ENCODE assay signal across 11 cellular contexts in genomic region chr11:77127674-77127968, GRCh38. TPM values are rescaled to one million over a fixed set of nuclear protein-coding genes. Genes with fewer than 3 reads are reported as not detected.
DNase-seq lines count a peak whose midpoint lies in the region; ATAC-seq, FAIRE-seq and TF ChIP-seq lines count a peak whose summit lies in the region.
"Had no signal": no experiment of that assay in that cellular context is flagged by ENCODE, and none has a peak within 500 bp of the region (broad histone marks: within the 10 kb centered on the region; RNA-seq: fewer than 3 reads in every experiment).

No MANE protein-coding gene starts in this region.

- H3K4me3 ChIP-seq in A549 (peak overlapping the region; percentile 37; the same call in 2 of the 3 replicates), colonic mucosa (peak overlapping the region; percentile 31), muscle layer of colon (ENCODE audit: low read depth in 1 of 2, low read length in 2 of 2) (peak overlapping the region; percentile 54 to 61)

- CTCF ChIA-PET in A549 (lab: Yijun Ruan, JAX) = interaction anchor here (0.7 to 8.3 kb wide), 63 partner anchors 9 to 497 kb away, joined by 3 to 161 read pairs (median 5); partner anchors contain the start of gene CAPN5

- H3K36me3 ChIP-seq in colonic mucosa (no peaks in the 10 kb centered on the region), muscle layer of colon (ENCODE audit: insufficient read depth, low read length) (peaks cover 5% of the 10 kb centered on the region)
- H3K36me3 ChIP-seq: thyroid gland had no signal

- TF ChIP-seq EP300 in A549 (IDR thresholded peaks at IDR 0.05) = no peak

- POLR2A ChIA-PET in A549 (lab: Yijun Ruan, JAX) = interaction anchor here (0.8 kb wide), 1 partner anchor 492 kb away, joined by 3 read pairs; no protein-coding TSS in a partner anchor

- no peak overlapping the region for H3K9ac ChIP-seq in colonic mucosa (ENCODE audit: low read depth in 2 of 2, low read length in 2 of 2)
- H3K9ac ChIP-seq in muscle layer of colon (ENCODE audit: low read length) = no peak overlapping the region

- H3K27ac ChIP-seq in A549 = peak overlapping the region in 1 of 2 experiments; percentile 61; a peak in 3 of 6 replicates
- H3K27ac ChIP-seq in colonic mucosa = no peak overlapping the region
- no peak overlapping the region for H3K27ac ChIP-seq in muscle layer of colon (ENCODE audit: low read depth, low read length)
- H3K27ac ChIP-seq: thyroid gland had no signal

- TF ChIP-seq RAD21 in A549 (conservative IDR thresholded peaks at IDR 0.05 in 1 of 2, IDR thresholded peaks at IDR 0.05 in 1 of 2) = no peak

- H3K9me3 ChIP-seq in A549 = no peaks in the 10 kb centered on the region
- no peaks in the 10 kb centered on the region for H3K9me3 ChIP-seq in colonic mucosa
- H3K9me3 ChIP-seq in muscle layer of colon (ENCODE audit: low read length) = no peaks in the 10 kb centered on the region
- H3K9me3 ChIP-seq: thyroid gland had no signal

- H3K4me1 ChIP-seq in A549 (no peaks in the 10 kb centered on the region), colonic mucosa (peaks cover 8% of the 10 kb centered on the region), muscle layer of colon (ENCODE audit: insufficient read depth, low read length) (peaks cover 22% of the 10 kb centered on the region)

- DNase-seq in A549 (ENCODE audit: low read depth in 1 of 2, low spot score in 1 of 2) (no peak), colonic mucosa (no peak), DMS 273 (lab: John Stamatoyannopoulos, UW; ENCODE audit: unreplicated experiment) (no peak), NCI-H69 (lab: John Stamatoyannopoulos, UW) (no peak)
- no peak for DNase-seq in activated effector memory CD4-positive, alpha-beta T cell treated with anti-CD3 and anti-CD28 coated beads, Interleukin-2, amount 50 U/mL, for 16 hours
- DNase-seq in stimulated activated CD4-positive, alpha-beta T cell treated with anti-CD3 and anti-CD28 coated beads, Interleukin-2, amount 100 ng/mL, for 24 hours = no peak

- TF ChIP-seq CTCF in A549 (IDR thresholded peaks at IDR 0.05) (no peak), colonic mucosa (IDR thresholded peaks at IDR 0.05) (no peak)

- WGBS in A549 (ENCODE audit: missing lambda C conversion rate) = 34% methylated on average over 6 of the region's 6 CpGs

- TF ChIP-seq POLR2A in A549 (IDR thresholded peaks at IDR 0.05; ENCODE audit: low read length) = no peak

- H3K27me3 ChIP-seq in colonic mucosa (no peaks in the 10 kb centered on the region), muscle layer of colon (ENCODE audit: control insufficient read depth in 1 of 2, insufficient read depth in 2 of 2, low read length in 2 of 2) (peaks cover 0 to 14% of the 10 kb centered on the region in 2 donors)
- H3K27me3 ChIP-seq: thyroid gland had no signal

- intact Hi-C loops in colonic mucosa (cut with DNase I) = loop anchor here (2.0 to 5.0 kb wide), 2 partner anchors 61 to 425 kb away; no protein-coding TSS in a partner anchor

- H3K4me2 ChIP-seq in A549 = peak overlapping the region; percentile 77

- peak in 1 of 2 experiments; percentile 15; a peak in 3 of 6 replicates for ATAC-seq in A549
- ATAC-seq in HG02642 (IDR thresholded peaks at IDR 0.05; ENCODE audit: poor library complexity, unreplicated experiment) = peak; percentile 13

- FAIRE-seq in A549 (lab: Jason Lieb, UNC) = no peak
- FAIRE-seq: islet of Langerhans had no signal

TF ChIP-seq in A549, 52 proteins besides CTCF, POLR2A, EP300 and RAD21:
- no peak for TF ChIP-seq USF2 (IDR thresholded peaks at IDR 0.05)
- TF ChIP-seq POLR2AphosphoS2 (conservative IDR thresholded peaks at IDR 0.05; ENCODE audit: low read length) = no peak
- no peak for TF ChIP-seq FOSL2 (IDR thresholded peaks at IDR 0.05)
- TF ChIP-seq FOSL2 (CRISPR knock-in tag; IDR thresholded peaks at IDR 0.05) = no peak
- no peak for TF ChIP-seq ZFP36 (IDR thresholded peaks at IDR 0.05; ENCODE audit: borderline replicate concordance, partially characterized antibody)
- no peak for TF ChIP-seq BHLHE40 (IDR thresholded peaks at IDR 0.05; ENCODE audit: low read depth, low read length)
- TF ChIP-seq MAZ (IDR thresholded peaks at IDR 0.05; ENCODE audit: borderline replicate concordance, low read depth, low read length) = no peak
TF ChIP-seq in A549: peak in this region for 0.

RNA-seq across cellular contexts. Expression of gene MYO7A, which starts 0.4 kb away (rescaled TPM):
- polyA plus RNA-seq in A549 (2011; rRNA removed) (1.7 and 2.6 TPM in 2 replicates), A549 (2017; fragmentation: RNase III; extraction: RNeasy Plus Mini Kit Qiagen cat#74134 plus additional on column Dnase treatment) (1.4 to 2.7 TPM (median 2.1 TPM) in 3 replicates)
- polyA plus RNA-seq in A549 (2012; cell fraction: cytosol; rRNA removed) = 1.1 and 1.4 TPM in 2 replicates
- 7.6 and 7.8 TPM in 2 replicates for polyA plus RNA-seq in A549 (2012; cell fraction: nucleus; rRNA removed)
- polyA minus RNA-seq in A549 (2011; rRNA and poly(A)+ RNA removed) = 2.3 and 3.0 TPM in 2 replicates
- 1 to 10 TPM; 3.8 to 4.1 TPM for total RNA-seq in colonic mucosa

RNA-seq across cellular contexts. Expression of gene OMP, which starts 25.0 kb away (rescaled TPM):
- polyA plus RNA-seq in A549 (2011; rRNA removed) = 0.34 TPM in 1 of 2 replicates, not detected in the other
- polyA plus RNA-seq in A549 (2012; cell fraction: cytosol; rRNA removed) = not detected in 2 replicates
- polyA plus RNA-seq in A549 (2012; cell fraction: nucleus; rRNA removed) = 1.7 TPM in 1 of 2 replicates, not detected in the other
- polyA plus RNA-seq in A549 (2017; fragmentation: RNase III; extraction: RNeasy Plus Mini Kit Qiagen cat#74134 plus additional on column Dnase treatment) = not detected in 3 replicates
- 0.68 TPM in 1 of 2 replicates, not detected in the other for polyA minus RNA-seq in A549 (2011; rRNA and poly(A)+ RNA removed)
- total RNA-seq in colonic mucosa = 10 to 100 TPM in 1 of 2 donors, 1 to 10 TPM in 1; 7.5 to 16.8 TPM
- total RNA-seq: activated CD4-positive, alpha-beta T cell treated with anti-CD3 and anti-CD28 coated beads, Interleukin-2, amount 10 ng/mL, durations not matched to agents 7 days and 5 days had no signal
